8 cellular contexts compared by ENCODE assay signal in the genomic region with DNA sequence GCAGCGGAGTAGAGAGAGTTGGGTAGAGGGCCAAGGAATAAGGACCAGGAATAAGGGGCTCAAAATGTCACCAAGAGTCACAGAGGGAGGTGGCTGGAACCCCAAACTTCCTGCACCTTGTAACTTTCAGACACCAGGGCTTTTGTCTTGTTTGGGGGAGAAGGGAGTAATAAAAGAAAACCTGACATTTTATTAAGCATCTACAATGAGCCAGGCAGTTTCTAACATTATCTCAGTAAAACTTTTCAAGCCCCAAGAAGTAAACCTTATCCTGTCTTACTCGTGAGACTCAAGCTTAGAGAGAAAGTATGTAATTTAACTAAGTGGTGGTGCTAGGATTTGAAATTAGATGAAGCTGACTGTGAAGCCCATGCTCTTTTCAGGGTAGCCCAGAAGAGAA. TPM values are rescaled to one million over a fixed set of nuclear protein-coding genes. Genes with fewer than 3 reads are reported as not detected.
DNase-seq lines count a peak whose midpoint lies in the region; ATAC-seq and TF ChIP-seq lines count a peak whose summit lies in the region.

No MANE protein-coding gene starts in this region.

- peaks cover 19 to 24% of the 10 kb centered on the region in 2 donors for H3K36me3 ChIP-seq in ascending aorta
- peaks cover 34% of the 10 kb centered on the region for H3K36me3 ChIP-seq in lower lobe of right lung
- H3K36me3 ChIP-seq in thoracic aorta, result peaks cover 27% of the 10 kb centered on the region

- peak overlapping the region in 1 of 2 donors; percentile 78 for H3K4me3 ChIP-seq in ascending aorta
- peak overlapping the region; percentile 79 for H3K4me3 ChIP-seq in lower lobe of right lung
- H3K4me3 ChIP-seq in thoracic aorta, result peak overlapping the region; percentile 84

- intact Hi-C loops in ascending aorta (cut with DNase I), result loop anchor here (5.0 kb wide), 3 partner anchors 433 to 1877 kb away; a partner anchor contains a TSS
- intact Hi-C loops in lower lobe of right lung (cut with DNase I), result no loop called here

- H3K9me3 ChIP-seq in ascending aorta (no peaks in the 10 kb centered on the region), lower lobe of right lung (no peaks in the 10 kb centered on the region), thoracic aorta (no peaks in the 10 kb centered on the region)

- H3K36me3 Mint-ChIP-seq in activated T-cell treated with anti-CD3 and anti-CD28 coated beads, Interleukin-2, amount 50 U/mL, for 4 hours (ENCODE audit: insufficient read depth), result peaks cover 14% of the 10 kb centered on the region

- H3K27ac ChIP-seq in ascending aorta, result peak overlapping the region; percentile 90 to 98
- peak overlapping the region; percentile 68 for H3K27ac ChIP-seq in lower lobe of right lung
- H3K27ac ChIP-seq in thoracic aorta, result peak overlapping the region; percentile 78 to 90

- peaks cover 7 to 17% of the 10 kb centered on the region in 2 donors for H3K4me1 ChIP-seq in ascending aorta
- peaks cover 50% of the 10 kb centered on the region for H3K4me1 ChIP-seq in lower lobe of right lung
- H3K4me1 ChIP-seq in thoracic aorta (ENCODE audit: control insufficient read depth in 1 of 2, low read depth in 2 of 2), result peaks cover 20 to 55% of the 10 kb centered on the region in 2 donors

- H3K4me1 Mint-ChIP-seq in activated T-cell treated with anti-CD3 and anti-CD28 coated beads, Interleukin-2, amount 50 U/mL, for 4 hours (ENCODE audit: low read depth), result peaks cover 43% of the 10 kb centered on the region

- TF ChIP-seq CTCF in ascending aorta (IDR thresholded peaks at IDR 0.05) (no peak), lower lobe of right lung (IDR thresholded peaks at IDR 0.05) (no peak), thoracic aorta (IDR thresholded peaks at IDR 0.05) (no peak)

- no peaks in the 10 kb centered on the region for H3K9me3 Mint-ChIP-seq in activated T-cell treated with anti-CD3 and anti-CD28 coated beads, Interleukin-2, amount 50 U/mL, for 4 hours

- no peaks in the 10 kb centered on the region for H3K27me3 Mint-ChIP-seq in activated T-cell treated with anti-CD3 and anti-CD28 coated beads, Interleukin-2, amount 50 U/mL, for 4 hours (ENCODE audit: low read depth)

- H3K27me3 ChIP-seq in ascending aorta, result no peaks in the 10 kb centered on the region
- no peaks in the 10 kb centered on the region for H3K27me3 ChIP-seq in lower lobe of right lung (ENCODE audit: low read depth)
- no peaks in the 10 kb centered on the region for H3K27me3 ChIP-seq in thoracic aorta (replicated peaks; ENCODE audit: insufficient read depth)

- no peak for DNase-seq in activated T-cell treated with anti-CD3 and anti-CD28 coated beads, Interleukin-2, amount 50 U/mL, for 4 hours
- no peak for DNase-seq in activated T-cell treated with anti-CD3 and anti-CD28 coated beads for 4 hours
- DNase-seq in ascending aorta (ENCODE audit: low spot score in 2 of 2), result no peak
- DNase-seq in lower lobe of right lung, result no peak
- no peak for DNase-seq in thoracic aorta (ENCODE audit: low spot score)
- no peak for DNase-seq in NCI-H2029 (lab: John Stamatoyannopoulos, UW)
- no peak for DNase-seq in stimulated activated CD4-positive, alpha-beta T cell treated with anti-CD3 and anti-CD28 coated beads, Interleukin-12 subunit alpha, Interleukin-12 subunit beta, amount 100 ng/mL, for 4 hours

- ATAC-seq in activated T-cell treated with anti-CD3 and anti-CD28 coated beads, Interleukin-2, amount 50 U/mL, for 4 hours, result no peak
- ATAC-seq in lower lobe of right lung, result no peak
- no peak for ATAC-seq in thoracic aorta (ENCODE audit: insufficient number of reproducible peaks, low FRiP score, low read depth)
- no peak for ATAC-seq in HG02884 (IDR thresholded peaks at IDR 0.05; ENCODE audit: unreplicated experiment)

- H3K4me3 Mint-ChIP-seq in activated T-cell treated with anti-CD3 and anti-CD28 coated beads, Interleukin-2, amount 50 U/mL, for 4 hours, result peak overlapping the region; percentile 78

RNA-seq across cellular contexts. Expression of a gene that starts 0.8 kb away (rescaled TPM):
- total RNA-seq in activated T-cell treated with anti-CD3 and anti-CD28 coated beads, Interleukin-2, amount 50 U/mL, for 4 hours, result 10 to 100 TPM; 79.4 to 92.8 (median 81.8) TPM
- total RNA-seq in ascending aorta (24.6 TPM), lower lobe of right lung (37.3 TPM), thoracic aorta (10 to 100 TPM; 31.7 to 55.4 TPM)

RNA-seq across cellular contexts. Expression of a gene that starts 27.1 kb away (rescaled TPM):
- total RNA-seq in activated T-cell treated with anti-CD3 and anti-CD28 coated beads, Interleukin-2, amount 50 U/mL, for 4 hours, result 1 to 10 TPM; 4.4 to 5.1 (median 5.0) TPM
- total RNA-seq in ascending aorta (not detected), lower lobe of right lung (0.32 TPM), thoracic aorta (under 1 TPM in 1 of 2 donors, not detected in 1; 0.14 TPM)
